14 cellular contexts compared by ENCODE assay signal in the genomic region with DNA sequence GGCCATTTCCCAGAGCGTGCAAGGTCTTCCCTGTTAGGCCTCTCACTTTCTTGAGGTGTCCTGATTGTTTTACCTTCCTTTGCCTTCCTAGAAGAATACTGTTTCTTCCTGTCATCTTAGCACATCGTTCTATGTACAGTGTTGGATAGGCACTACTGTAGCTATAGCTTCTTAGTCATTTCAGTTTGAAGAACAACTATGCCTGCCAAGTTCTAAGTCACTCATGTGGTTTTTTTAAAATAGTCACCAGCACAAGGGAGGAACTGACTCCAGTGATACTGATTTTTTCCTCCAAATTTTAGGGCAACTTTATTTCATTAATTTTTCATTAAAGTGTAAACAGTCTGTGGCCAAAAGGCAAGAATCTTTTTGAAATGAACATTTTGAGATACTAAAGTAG.
DNase-seq lines count a peak whose midpoint lies in the region; ATAC-seq and TF ChIP-seq lines count a peak whose summit lies in the region.
"Had no signal": no experiment of that assay in that cellular context is flagged by ENCODE, and none has a peak within 500 bp of the region (broad histone marks: within the 10 kb centered on the region; RNA-seq: fewer than 3 reads in every experiment).

No MANE protein-coding gene starts in this region.

- no peaks in the 10 kb centered on the region for H3K9me3 ChIP-seq in osteoblast (ENCODE audit: low read depth, low read length)
- no peaks in the 10 kb centered on the region for H3K9me3 ChIP-seq in gastroesophageal sphincter
- H3K9me3 ChIP-seq: thyroid gland had no signal

- H3K4me3 ChIP-seq in osteoblast (ENCODE audit: insufficient read depth, low read length) (no peak overlapping the region), gastroesophageal sphincter (no peak overlapping the region)
- H3K4me3 ChIP-seq: thyroid gland had no signal

- no peak for TF ChIP-seq EP300 in gastroesophageal sphincter (IDR thresholded peaks at IDR 0.05)

- no peaks in the 10 kb centered on the region for H4K20me1 ChIP-seq in osteoblast (ENCODE audit: insufficient read depth, low read length)

- TF ChIP-seq CTCF in osteoblast (IDR thresholded peaks at IDR 0.05; ENCODE audit: extremely low read depth, low read depth, low read length) (no peak), gastroesophageal sphincter (IDR thresholded peaks at IDR 0.05) (no peak)

- H3K79me2 ChIP-seq in osteoblast (ENCODE audit: insufficient read depth, low read length), result no peaks in the 10 kb centered on the region

- peak; percentile 11 for DNase-seq in NOMO-1 treated with DMSO at 0.1 percent for 48 hours (lab: John Stamatoyannopoulos, UW; ENCODE audit: unreplicated experiment)
- DNase-seq in NOMO-1 (lab: John Stamatoyannopoulos, UW; ENCODE audit: unreplicated experiment in 2 of 2), result no peak
- DNase-seq in MV-4-11 (lab: John Stamatoyannopoulos, UW), result peak; percentile 26
- DNase-seq in dedifferentiated amniotic fluid mesenchymal stem cell (ENCODE audit: extremely low spot score), result peak; percentile 60
- DNase-seq in osteoblast (ENCODE audit: insufficient read length, low spot score, missing footprints), result peak; percentile 86
- no peak for DNase-seq in NCI-H524 treated with DMSO at 0.1 percent for 48 hours (lab: John Stamatoyannopoulos, UW)
- no peak for DNase-seq in ureter (ENCODE audit: low spot score)
- DNase-seq: activated CD4-positive, alpha-beta T cell treated with anti-CD3 and anti-CD28 coated beads, Interleukin-2, amount 50 U/mL, for 4 hours; KG1; mesenchymal stem cell; NCI-H2107; thyroid gland had no signal

- no peak for TF ChIP-seq POLR2A in gastroesophageal sphincter (IDR thresholded peaks at IDR 0.05)

- H3K27ac ChIP-seq in osteoblast (ENCODE audit: low read depth, low read length) (no peak overlapping the region), gastroesophageal sphincter (no peak overlapping the region)
- H3K27ac ChIP-seq: 22Rv1, thyroid gland had no signal

- H3K36me3 ChIP-seq in osteoblast (ENCODE audit: insufficient read depth, low read length) (no peaks in the 10 kb centered on the region), gastroesophageal sphincter (no peaks in the 10 kb centered on the region)
- H3K36me3 ChIP-seq: thyroid gland had no signal

- no peak overlapping the region for H2AFZ ChIP-seq in osteoblast (ENCODE audit: low read length)

- ATAC-seq in gastroesophageal sphincter, result no peak

- H3K27me3 ChIP-seq in osteoblast (ENCODE audit: insufficient read depth, low read length), result no peaks in the 10 kb centered on the region
- H3K27me3 ChIP-seq in gastroesophageal sphincter, result no peaks in the 10 kb centered on the region
- H3K27me3 ChIP-seq: thyroid gland had no signal

- H3K4me2 ChIP-seq in osteoblast (ENCODE audit: insufficient read depth, low read length), result peak overlapping the region; percentile 18

- H3K4me1 ChIP-seq in osteoblast (ENCODE audit: insufficient read depth, low read length), result peaks cover 16% of the 10 kb centered on the region
- no peaks in the 10 kb centered on the region for H3K4me1 ChIP-seq in gastroesophageal sphincter

- 85 to 100% methylated on average over 1 to 2 of the region's 2 CpGs for WGBS in gastroesophageal sphincter (ENCODE audit: low coverage in 1 of 2), 2 donors

Comparison
In these comparisons a context has a peak if more than half of its experiments do, and no peak if none do; other contexts are left out.
1. DNase-seq: peak in NOMO-1 treated with DMSO at 0.1 percent for 48 hours (single experiment), MV-4-11 (single experiment), dedifferentiated amniotic fluid mesenchymal stem cell (single experiment) and osteoblast (single experiment); none in NOMO-1 (0 of 2), NCI-H524 treated with DMSO at 0.1 percent for 48 hours (single experiment) and ureter (single experiment).